ENCODE assay signal across 12 cellular contexts in genomic region chr5:74595143-74595915, GRCh38. TPM values are rescaled to one million over a fixed set of nuclear protein-coding genes. Genes with fewer than 3 reads are reported as not detected.
DNase-seq lines count a peak whose midpoint lies in the region; ATAC-seq and TF ChIP-seq lines count a peak whose summit lies in the region.
"Had no signal": no experiment of that assay in that cellular context is flagged by ENCODE, and none has a peak within 500 bp of the region (broad histone marks: within the 10 kb centered on the region; RNA-seq: fewer than 3 reads in every experiment).

No MANE protein-coding gene starts in this region.

- intact Hi-C loops in Caco-2 (cut with micrococcal nuclease; ENCODE audit: unreplicated experiment), result loop anchor here (1.0 to 2.0 kb wide), 3 partner anchors 14 to 45 kb away; partner anchors contain the start of gene ENC1
- intact Hi-C loops in aorta (cut with DNase I), result no loop called here

- peaks cover 46% of the 10 kb centered on the region for H3K4me1 Mint-ChIP-seq in Caco-2 (ENCODE audit: low read depth, unreplicated experiment)
- no peaks in the 10 kb centered on the region for H3K4me1 Mint-ChIP-seq in activated naive CD4-positive, alpha-beta T cell treated with anti-CD3 and anti-CD28 coated beads, Interleukin-2, amount 10 ng/mL, durations not matched to agents 7 days and 5 days
- H3K4me1 Mint-ChIP-seq: central memory CD8-positive, alpha-beta T cell had no signal

- H3K9me3 ChIP-seq in Caco-2 (peaks cover 5% of the 10 kb centered on the region; the same call in 1 of the 2 replicates), mesodermal cell (ENCODE audit: control insufficient read depth, low read length) (no peaks in the 10 kb centered on the region), aorta (ENCODE audit: control insufficient read depth, low read length) (no peaks in the 10 kb centered on the region)
- H3K9me3 ChIP-seq: gastrocnemius medialis had no signal

- no peaks in the 10 kb centered on the region for H3K27me3 Mint-ChIP-seq in Caco-2 (ENCODE audit: insufficient read depth, unreplicated experiment)
- peaks cover 23% of the 10 kb centered on the region for H3K27me3 Mint-ChIP-seq in activated naive CD4-positive, alpha-beta T cell treated with anti-CD3 and anti-CD28 coated beads, Interleukin-2, amount 10 ng/mL, durations not matched to agents 7 days and 5 days

- peak overlapping the region; percentile 19 for H3K4me3 Mint-ChIP-seq in Caco-2 (ENCODE audit: unreplicated experiment)
- H3K4me3 Mint-ChIP-seq in activated naive CD4-positive, alpha-beta T cell treated with anti-CD3 and anti-CD28 coated beads, Interleukin-2, amount 10 ng/mL, durations not matched to agents 7 days and 5 days, result no peak overlapping the region
- H3K4me3 Mint-ChIP-seq: central memory CD8-positive, alpha-beta T cell; natural killer cell treated with Interleukin-12 subunit alpha and Interleukin-12 subunit beta and Interleukin-15 and Interleukin-18, amount 100 ng/mL, for 72 hours had no signal

- H3K27ac ChIP-seq in mesodermal cell (ENCODE audit: low read depth, low read length, severe bottlenecking), result peak overlapping the region; percentile 38
- H3K27ac ChIP-seq in aorta (ENCODE audit: low read depth in 1 of 2, low read length in 2 of 2), result no peak overlapping the region
- H3K27ac ChIP-seq: gastrocnemius medialis had no signal

- DNase-seq in Caco-2 (peak; percentile 82 to 89), NCI-H226 (peak; percentile 95), epithelial cell of proximal tubule (ENCODE audit: low read depth) (peak; percentile 64), aorta (no peak), dedifferentiated amniotic fluid mesenchymal stem cell (ENCODE audit: extremely low spot score) (no peak)
- DNase-seq in activated naive CD4-positive, alpha-beta T cell treated with anti-CD3 and anti-CD28 coated beads, Interleukin-2, amount 50 U/mL, for 16 hours, result no peak
- no peak for DNase-seq in activated naive CD4-positive, alpha-beta T cell treated with anti-CD3 and anti-CD28 coated beads, Interleukin-2, amount 10 ng/mL, durations not matched to agents 7 days and 5 days
- DNase-seq: gastrocnemius medialis, NCI-H1930 had no signal

- POLR2A ChIA-PET in Caco-2 (lab: Charles Lee), result interaction anchor here (0.6 to 1.0 kb wide), 3 partner anchors 44 to 275 kb away, joined by 3 to 5 read pairs (median 3); partner anchors contain the start of gene ENC1

- CTCF ChIA-PET in Caco-2 (lab: Charles Lee), result interaction anchor here (0.6 to 1.7 kb wide), 2 partner anchors 9 to 45 kb away, joined by 4 to 5 read pairs; partner anchors contain the start of gene ENC1
- CTCF ChIA-PET in activated naive CD4-positive, alpha-beta T cell treated with anti-CD3 and anti-CD28 coated beads, Interleukin-2, amount 10 ng/mL, durations not matched to agents 7 days and 5 days (lab: Charles Lee), result no interaction called here

- H3K27me3 ChIP-seq in Caco-2 (replicated peaks; ENCODE audit: control insufficient read depth, insufficient read depth, low read length), result no peaks in the 10 kb centered on the region
- H3K27me3 ChIP-seq in aorta (ENCODE audit: control insufficient read depth in 1 of 2, insufficient read depth in 2 of 2, low read length in 1 of 2), result no peaks in the 10 kb centered on the region
- H3K27me3 ChIP-seq: gastrocnemius medialis had no signal

- peaks cover 6% of the 10 kb centered on the region for H3K36me3 Mint-ChIP-seq in Caco-2 (ENCODE audit: insufficient read depth, unreplicated experiment)
- H3K36me3 Mint-ChIP-seq in activated naive CD4-positive, alpha-beta T cell treated with anti-CD3 and anti-CD28 coated beads, Interleukin-2, amount 10 ng/mL, durations not matched to agents 7 days and 5 days, result no peaks in the 10 kb centered on the region
- H3K36me3 Mint-ChIP-seq: natural killer cell treated with Interleukin-12 subunit alpha and Interleukin-12 subunit beta and Interleukin-15 and Interleukin-18, amount 100 ng/mL, for 72 hours had no signal

- no peak overlapping the region for H3K4me3 ChIP-seq in Caco-2 (ENCODE audit: low read depth, low read length)
- no peak overlapping the region for H3K4me3 ChIP-seq in epithelial cell of proximal tubule (ENCODE audit: low read depth, low read length)
- no peak overlapping the region for H3K4me3 ChIP-seq in mesodermal cell (ENCODE audit: extremely low read depth, insufficient read depth, low read length, poor library complexity, severe bottlenecking)
- H3K4me3 ChIP-seq in aorta (ENCODE audit: low read length in 2 of 2), result no peak overlapping the region
- H3K4me3 ChIP-seq: gastrocnemius medialis had no signal

- no peaks in the 10 kb centered on the region for H3K9me3 Mint-ChIP-seq in Caco-2 (ENCODE audit: unreplicated experiment)
- H3K9me3 Mint-ChIP-seq in activated naive CD4-positive, alpha-beta T cell treated with anti-CD3 and anti-CD28 coated beads, Interleukin-2, amount 10 ng/mL, durations not matched to agents 7 days and 5 days, result no peaks in the 10 kb centered on the region
- H3K9me3 Mint-ChIP-seq: central memory CD8-positive, alpha-beta T cell; natural killer cell treated with Interleukin-12 subunit alpha and Interleukin-12 subunit beta and Interleukin-15 and Interleukin-18, amount 100 ng/mL, for 72 hours had no signal

- TF ChIP-seq CTCF in Caco-2 (IDR thresholded peaks at IDR 0.05; ENCODE audit: insufficient read depth in 1 of 2, low read depth in 1 of 2, low read length in 1 of 2, severe bottlenecking in 1 of 2, unreplicated experiment in 1 of 2), result no peak
- no peak for TF ChIP-seq CTCF in epithelial cell of proximal tubule (conservative IDR thresholded peaks at IDR 0.05; ENCODE audit: low read depth, low read length)

- 46 to 50% methylated on average over 2 to 3 of the region's 4 CpGs for WGBS in mesodermal cell (ENCODE audit: insufficient coverage in 2 of 2), 2 experiments
- WGBS in aorta, 2 donors, result 59 to 62% methylated on average over 4 of the region's 4 CpGs

- H3K36me3 ChIP-seq in Caco-2 (ENCODE audit: control insufficient read depth, insufficient read depth, low read length) (no peaks in the 10 kb centered on the region), mesodermal cell (ENCODE audit: control insufficient read depth, insufficient read depth, low read length) (no peaks in the 10 kb centered on the region), aorta (ENCODE audit: control insufficient read depth in 1 of 2, insufficient read depth in 2 of 2, low read length in 1 of 2) (no peaks in the 10 kb centered on the region)
- H3K36me3 ChIP-seq: gastrocnemius medialis had no signal

- ATAC-seq in aorta (ENCODE audit: low FRiP score), result no peak
- ATAC-seq: gastrocnemius medialis; natural killer cell treated with Interleukin-12 subunit alpha and Interleukin-12 subunit beta and Interleukin-15 and Interleukin-18, amount 100 ng/mL, for 72 hours had no signal

- BruUV-seq in Caco-2 (replicated peaks; lab: Mats Ljungman, UMichigan), result TSS peak; percentile 88

- H3K27ac Mint-ChIP-seq in Caco-2 (ENCODE audit: unreplicated experiment), result peak overlapping the region; percentile 92
- H3K27ac Mint-ChIP-seq in activated naive CD4-positive, alpha-beta T cell treated with anti-CD3 and anti-CD28 coated beads, Interleukin-2, amount 10 ng/mL, durations not matched to agents 7 days and 5 days, result no peak overlapping the region
- H3K27ac Mint-ChIP-seq: natural killer cell treated with Interleukin-12 subunit alpha and Interleukin-12 subunit beta and Interleukin-15 and Interleukin-18, amount 100 ng/mL, for 72 hours had no signal

- H3K4me1 ChIP-seq in Caco-2 (peaks cover 41% of the 10 kb centered on the region), mesodermal cell (ENCODE audit: control insufficient read depth, insufficient read depth, low read length, poor library complexity, severe bottlenecking) (peaks cover 30% of the 10 kb centered on the region), aorta (ENCODE audit: control insufficient read depth in 1 of 2, insufficient read depth in 2 of 2, low read length in 2 of 2) (peaks cover 0 to 1% of the 10 kb centered on the region in 2 donors)
- H3K4me1 ChIP-seq: gastrocnemius medialis had no signal

RNA-seq across cellular contexts. Expression of gene ENC1, which starts 45.2 kb away (rescaled TPM):
- 92.7 and 106 TPM in 2 replicates for total RNA-seq in Caco-2 (2022)
- total RNA-seq in epithelial cell of proximal tubule, result 65.8 and 90.5 TPM in 2 replicates
- 138 TPM for polyA plus RNA-seq in mesodermal cell (2013, experiment 1 of 2)
- 107 TPM for polyA plus RNA-seq in mesodermal cell (2013, experiment 2 of 2)
- 10 to 100 TPM in 1 of 2 donors, 1 to 10 TPM in 1; 4.8 to 10.6 TPM for total RNA-seq in aorta
- 1 to 10 TPM; 2.1 to 2.8 TPM for polyA plus RNA-seq in aorta

Comparison
In these comparisons a context has a peak if more than half of its experiments do, and no peak if none do; other contexts are left out.
1. DNase-seq: peak in Caco-2 (2 of 2), NCI-H226 (single experiment) and epithelial cell of proximal tubule (single experiment); none in aorta (0 of 2), activated naive CD4-positive, alpha-beta T cell treated with anti-CD3 and anti-CD28 coated beads, Interleukin-2, amount 50 U/mL, for 16 hours (single experiment), activated naive CD4-positive, alpha-beta T cell treated with anti-CD3 and anti-CD28 coated beads, Interleukin-2, amount 10 ng/mL, durations not matched to agents 7 days and 5 days (single experiment) and dedifferentiated amniotic fluid mesenchymal stem cell (single experiment).